20 cellular contexts compared by ENCODE assay signal in the genomic region with DNA sequence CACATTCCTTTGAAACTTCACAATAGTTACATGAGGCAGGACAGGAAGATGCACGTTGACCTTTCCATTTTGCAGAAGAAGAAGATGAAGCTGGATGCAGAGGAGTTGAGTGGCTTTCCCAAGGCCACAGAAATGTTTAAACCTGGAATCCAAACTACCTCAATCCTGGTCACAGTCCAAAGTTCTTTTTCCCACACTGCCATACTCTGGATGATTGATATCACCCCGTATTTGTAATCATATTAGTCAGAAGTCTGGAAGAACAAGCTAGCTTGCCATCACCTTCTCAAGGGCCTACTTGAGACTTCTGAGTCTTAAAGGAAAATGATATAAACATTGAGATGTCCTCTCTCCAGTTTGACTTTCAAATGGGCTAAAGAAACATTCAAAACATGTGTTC.
DNase-seq lines count a peak whose midpoint lies in the region; ATAC-seq, FAIRE-seq and TF ChIP-seq lines count a peak whose summit lies in the region.
"Had no signal": no experiment of that assay in that cellular context is flagged by ENCODE, and none has a peak within 500 bp of the region (broad histone marks: within the 10 kb centered on the region; RNA-seq: fewer than 3 reads in every experiment).

No MANE protein-coding gene starts in this region.

- H3K27me3 ChIP-seq in breast epithelium (no peaks in the 10 kb centered on the region), small intestine (ENCODE audit: control insufficient read depth in 2 of 2, insufficient read depth in 2 of 2, low read length in 2 of 2) (peaks cover 0 to 1% of the 10 kb centered on the region in 2 donors), uterus (no peaks in the 10 kb centered on the region)

- 24 to 51% (median 30%) methylated on average over 2 of the region's 2 CpGs for WGBS in small intestine, 3 donors

- no peak for FAIRE-seq in small intestine (lab: Jason Lieb, UNC)
- FAIRE-seq: GM12878, H1 had no signal

- peak; percentile 22 for DNase-seq in MCF 10A (ENCODE audit: unreplicated experiment)
- DNase-seq in breast epithelium (ENCODE audit: low spot score in 2 of 2): no peak
- DNase-seq in RKO (ENCODE audit: low spot score): peak; percentile 34
- peak; percentile 33 for DNase-seq in epithelial cell of esophagus (ENCODE audit: low read depth)
- peak; percentile 12 for DNase-seq in small intestine
- DNase-seq in DMS153 treated with DMSO at 0.1 percent for 48 hours (lab: John Stamatoyannopoulos, UW; ENCODE audit: unreplicated experiment): no peak
- DNase-seq in uterus: no peak
- DNase-seq: 8988T; C1 segment of cervical spinal cord; Calu3; CD4-positive, alpha-beta T cell; DMS 273 treated with DMSO at 0.1 percent for 48 hours; DMS79; HCEC 1CT; HFFc6 had no signal

- peaks cover 0 to 4% of the 10 kb centered on the region in 2 donors for H3K9me3 ChIP-seq in breast epithelium
- no peaks in the 10 kb centered on the region for H3K9me3 ChIP-seq in small intestine (ENCODE audit: control insufficient read depth, low read depth)
- no peaks in the 10 kb centered on the region for H3K9me3 ChIP-seq in uterus

- ATAC-seq in GM18520 (IDR thresholded peaks at IDR 0.05; ENCODE audit: unreplicated experiment): no peak
- ATAC-seq: GM12878 had no signal

- no peak for TF ChIP-seq POLR2A in breast epithelium (IDR thresholded peaks at IDR 0.05)
- no peak for TF ChIP-seq POLR2A in uterus (IDR thresholded peaks at IDR 0.05)

- H3K9me3 Mint-ChIP-seq in MCF 10A (ENCODE audit: unreplicated experiment): no peaks in the 10 kb centered on the region

- H3K4me1 ChIP-seq in breast epithelium (no peaks in the 10 kb centered on the region), small intestine (ENCODE audit: control insufficient read depth in 2 of 2, insufficient read depth in 1 of 2, low read depth in 1 of 2, low read length in 1 of 2) (no peaks in the 10 kb centered on the region), uterus (no peaks in the 10 kb centered on the region)

- H3K27ac ChIP-seq in breast epithelium (no peak overlapping the region), small intestine (ENCODE audit: low read depth in 1 of 2, low read length in 1 of 2) (no peak overlapping the region), uterus (no peak overlapping the region)

- no peaks in the 10 kb centered on the region for H3K27me3 Mint-ChIP-seq in MCF 10A (ENCODE audit: insufficient read depth, unreplicated experiment)
- H3K27me3 Mint-ChIP-seq: B cell had no signal

- H3K4me3 Mint-ChIP-seq in MCF 10A (ENCODE audit: unreplicated experiment): no peak overlapping the region
- H3K4me3 Mint-ChIP-seq: B cell; CD4-positive, alpha-beta T cell; HFFc6; IgD-negative memory B cell had no signal

- POLR2A ChIA-PET in MCF 10A (lab: Yijun Ruan, JAX): no interaction called here

- TF ChIP-seq CTCF in MCF 10A (IDR thresholded peaks at IDR 0.05; ENCODE audit: unreplicated experiment) (no peak), breast epithelium (IDR thresholded peaks at IDR 0.05) (no peak), epithelial cell of esophagus (IDR thresholded peaks at IDR 0.05; ENCODE audit: insufficient read depth, low read depth, low read length, missing control alignments) (no peak), uterus (IDR thresholded peaks at IDR 0.05) (no peak)

- intact Hi-C loops in MCF 10A (cut with micrococcal nuclease) (no loop called here), breast epithelium (cut with DNase I; ENCODE audit: low total_unique reads) (no loop called here), uterus (cut with DNase I; ENCODE audit: low total_unique reads) (no loop called here)

- H3K4me1 Mint-ChIP-seq in MCF 10A (ENCODE audit: insufficient read depth, unreplicated experiment): peaks cover 7% of the 10 kb centered on the region
- H3K4me1 Mint-ChIP-seq: B cell, IgD-negative memory B cell had no signal

- CTCF ChIA-PET in MCF 10A (lab: Yijun Ruan, JAX): interaction anchor here (0.7 kb wide), 1 partner anchor 14 kb away, joined by 3 read pairs; no protein-coding TSS in a partner anchor

- H3K27ac Mint-ChIP-seq in MCF 10A (ENCODE audit: low read depth, unreplicated experiment): no peak overlapping the region
- H3K27ac Mint-ChIP-seq: B cell; CD4-positive, alpha-beta T cell; HFFc6; IgD-negative memory B cell had no signal

- no peaks in the 10 kb centered on the region for H3K36me3 Mint-ChIP-seq in MCF 10A (ENCODE audit: insufficient read depth, unreplicated experiment)

- no peaks in the 10 kb centered on the region for H3K36me3 ChIP-seq in breast epithelium
- H3K36me3 ChIP-seq in small intestine (ENCODE audit: control insufficient read depth in 2 of 2, insufficient read depth in 2 of 2, low read length in 2 of 2): no peaks in the 10 kb centered on the region
- H3K36me3 ChIP-seq in uterus: no peaks in the 10 kb centered on the region

- no TSS peak for BruUV-seq in MCF 10A (replicated peaks; lab: Mats Ljungman, UMichigan)

- H3K4me3 ChIP-seq in breast epithelium (no peak overlapping the region), epithelial cell of esophagus (ENCODE audit: low read length) (no peak overlapping the region), small intestine (ENCODE audit: low read depth in 1 of 2, low read length in 2 of 2) (no peak overlapping the region), uterus (no peak overlapping the region)
- H3K4me3 ChIP-seq: GM12878 had no signal

Comparison
In these comparisons a context has a peak if more than half of its experiments do, and no peak if none do; other contexts are left out.
1. DNase-seq: peak in MCF 10A (single experiment), RKO (single experiment), epithelial cell of esophagus (single experiment) and small intestine (single experiment); none in breast epithelium (0 of 2), DMS153 treated with DMSO at 0.1 percent for 48 hours (single experiment) and uterus (0 of 2).